In genomic region chr19:14116525-14116917, GRCh38 we compare ENCODE assay signal across 2 cellular contexts.
TF ChIP-seq lines count a peak whose summit lies in the region.

No MANE protein-coding gene starts in this region.

TF ChIP-seq in SK-N-SH, 30 proteins besides CTCF, POLR2A, EP300 and RAD21 (continued from another document):
- TF ChIP-seq, protein P1, sequence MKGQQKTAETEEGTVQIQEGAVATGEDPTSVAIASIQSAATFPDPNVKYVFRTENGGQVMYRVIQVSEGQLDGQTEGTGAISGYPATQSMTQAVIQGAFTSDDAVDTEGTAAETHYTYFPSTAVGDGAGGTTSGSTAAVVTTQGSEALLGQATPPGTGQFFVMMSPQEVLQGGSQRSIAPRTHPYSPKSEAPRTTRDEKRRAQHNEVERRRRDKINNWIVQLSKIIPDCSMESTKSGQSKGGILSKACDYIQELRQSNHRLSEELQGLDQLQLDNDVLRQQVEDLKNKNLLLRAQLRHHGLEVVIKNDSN (IDR thresholded peaks at IDR 0.05; ENCODE audit: borderline replicate concordance, low read depth): no peak
- no peak for TF ChIP-seq NFIC (IDR thresholded peaks at IDR 0.05; ENCODE audit: borderline replicate concordance)
- no peak for TF ChIP-seq JUND (IDR thresholded peaks at IDR 0.05)
- no peak for TF ChIP-seq EZH2phosphoT487 (IDR thresholded peaks at IDR 0.05; ENCODE audit: borderline replicate concordance, low read depth)

TF ChIP-seq in SK-N-SH treated with all-trans-retinoic acid at 6 μM for 48 hours, 23 proteins besides CTCF, POLR2A, EP300 and RAD21 (continued from another document):
- TF ChIP-seq, protein P2, sequence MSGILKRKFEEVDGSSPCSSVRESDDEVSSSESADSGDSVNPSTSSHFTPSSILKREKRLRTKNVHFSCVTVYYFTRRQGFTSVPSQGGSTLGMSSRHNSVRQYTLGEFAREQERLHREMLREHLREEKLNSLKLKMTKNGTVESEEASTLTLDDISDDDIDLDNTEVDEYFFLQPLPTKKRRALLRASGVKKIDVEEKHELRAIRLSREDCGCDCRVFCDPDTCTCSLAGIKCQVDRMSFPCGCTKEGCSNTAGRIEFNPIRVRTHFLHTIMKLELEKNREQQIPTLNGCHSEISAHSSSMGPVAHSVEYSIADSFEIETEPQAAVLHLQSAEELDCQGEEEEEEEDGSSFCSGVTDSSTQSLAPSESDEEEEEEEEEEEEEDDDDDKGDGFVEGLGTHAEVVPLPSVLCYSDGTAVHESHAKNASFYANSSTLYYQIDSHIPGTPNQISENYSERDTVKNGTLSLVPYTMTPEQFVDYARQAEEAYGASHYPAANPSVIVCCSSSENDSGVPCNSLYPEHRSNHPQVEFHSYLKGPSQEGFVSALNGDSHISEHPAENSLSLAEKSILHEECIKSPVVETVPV (CRISPR knock-in tag; IDR thresholded peaks at IDR 0.05): no peak
- no peak for TF ChIP-seq ZNF70 (CRISPR knock-in tag; IDR thresholded peaks at IDR 0.05)
- TF ChIP-seq, protein P3, sequence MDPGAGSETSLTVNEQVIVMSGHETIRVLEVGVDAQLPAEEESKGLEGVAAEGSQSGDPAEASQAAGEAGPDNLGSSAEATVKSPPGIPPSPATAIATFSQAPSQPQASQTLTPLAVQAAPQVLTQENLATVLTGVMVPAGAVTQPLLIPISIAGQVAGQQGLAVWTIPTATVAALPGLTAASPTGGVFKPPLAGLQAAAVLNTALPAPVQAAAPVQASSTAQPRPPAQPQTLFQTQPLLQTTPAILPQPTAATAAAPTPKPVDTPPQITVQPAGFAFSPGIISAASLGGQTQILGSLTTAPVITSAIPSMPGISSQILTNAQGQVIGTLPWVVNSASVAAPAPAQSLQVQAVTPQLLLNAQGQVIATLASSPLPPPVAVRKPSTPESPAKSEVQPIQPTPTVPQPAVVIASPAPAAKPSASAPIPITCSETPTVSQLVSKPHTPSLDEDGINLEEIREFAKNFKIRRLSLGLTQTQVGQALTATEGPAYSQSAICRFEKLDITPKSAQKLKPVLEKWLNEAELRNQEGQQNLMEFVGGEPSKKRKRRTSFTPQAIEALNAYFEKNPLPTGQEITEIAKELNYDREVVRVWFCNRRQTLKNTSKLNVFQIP (CRISPR knock-in tag; IDR thresholded peaks at IDR 0.05; ENCODE audit: borderline replicate concordance, low read depth): no peak
- no peak for TF ChIP-seq OSR1 (CRISPR knock-in tag; IDR thresholded peaks at IDR 0.05)
- no peak for TF ChIP-seq TSHZ2 (CRISPR knock-in tag; IDR thresholded peaks at IDR 0.05)
- TF ChIP-seq ZFP3 (CRISPR knock-in tag; IDR thresholded peaks at IDR 0.05): no peak
- no peak for TF ChIP-seq GLIS3 (CRISPR knock-in tag; IDR thresholded peaks at IDR 0.05)
- no peak for TF ChIP-seq ZNF565 (CRISPR knock-in tag; conservative IDR thresholded peaks at IDR 0.05; ENCODE audit: low read depth)
- no peak for TF ChIP-seq ARNTL (CRISPR knock-in tag; IDR thresholded peaks at IDR 0.05; ENCODE audit: borderline replicate concordance, low read depth)
- TF ChIP-seq PPARA (CRISPR knock-in tag; IDR thresholded peaks at IDR 0.05; ENCODE audit: borderline replicate concordance): no peak
- TF ChIP-seq CSDC2 (CRISPR knock-in tag; IDR thresholded peaks at IDR 0.05): no peak
